In the genomic region with DNA sequence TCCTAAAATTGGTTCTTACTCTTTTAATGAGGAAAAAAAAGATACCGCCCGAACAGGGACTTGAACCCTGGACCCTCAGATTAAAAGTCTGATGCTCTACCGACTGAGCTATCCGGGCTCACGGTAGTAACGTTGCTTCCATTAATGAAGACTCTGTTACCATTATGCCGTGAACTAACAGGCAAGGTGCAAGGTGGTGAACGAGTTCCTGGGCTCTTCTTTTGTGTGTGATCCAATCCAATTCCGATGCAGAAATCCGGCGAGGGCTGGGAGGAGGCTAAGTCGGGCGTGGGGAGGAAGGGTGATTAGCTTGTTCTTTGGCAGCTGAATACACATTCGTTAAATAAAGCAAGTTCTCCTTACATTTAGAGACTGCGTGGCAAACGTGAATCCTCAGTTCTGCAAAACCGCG, we compare ENCODE assay signal across 1 cellular context.
TF ChIP-seq lines count a peak whose summit lies in the region.

No MANE protein-coding gene starts in this region.

TF ChIP-seq in K562, 482 proteins besides CTCF, POLR2A, EP300 and RAD21 (continued from another document and continues in another):
- peak; percentile 74 for TF ChIP-seq ZNF407 (IDR thresholded peaks at IDR 0.05; ENCODE audit: low read depth)
- peak; percentile 42 for TF ChIP-seq NFRKB (IDR thresholded peaks at IDR 0.05; ENCODE audit: low read depth)
- TF ChIP-seq ZNF436 (CRISPR knock-in tag; IDR thresholded peaks at IDR 0.05): 0 out of 2 replicates have a peak, but pooled peaks have one; percentile 1
- TF ChIP-seq KDM5B (IDR thresholded peaks at IDR 0.05; ENCODE audit: insufficient replicate concordance, low read depth, low read length): peak; percentile 92
- TF ChIP-seq, protein P1, sequence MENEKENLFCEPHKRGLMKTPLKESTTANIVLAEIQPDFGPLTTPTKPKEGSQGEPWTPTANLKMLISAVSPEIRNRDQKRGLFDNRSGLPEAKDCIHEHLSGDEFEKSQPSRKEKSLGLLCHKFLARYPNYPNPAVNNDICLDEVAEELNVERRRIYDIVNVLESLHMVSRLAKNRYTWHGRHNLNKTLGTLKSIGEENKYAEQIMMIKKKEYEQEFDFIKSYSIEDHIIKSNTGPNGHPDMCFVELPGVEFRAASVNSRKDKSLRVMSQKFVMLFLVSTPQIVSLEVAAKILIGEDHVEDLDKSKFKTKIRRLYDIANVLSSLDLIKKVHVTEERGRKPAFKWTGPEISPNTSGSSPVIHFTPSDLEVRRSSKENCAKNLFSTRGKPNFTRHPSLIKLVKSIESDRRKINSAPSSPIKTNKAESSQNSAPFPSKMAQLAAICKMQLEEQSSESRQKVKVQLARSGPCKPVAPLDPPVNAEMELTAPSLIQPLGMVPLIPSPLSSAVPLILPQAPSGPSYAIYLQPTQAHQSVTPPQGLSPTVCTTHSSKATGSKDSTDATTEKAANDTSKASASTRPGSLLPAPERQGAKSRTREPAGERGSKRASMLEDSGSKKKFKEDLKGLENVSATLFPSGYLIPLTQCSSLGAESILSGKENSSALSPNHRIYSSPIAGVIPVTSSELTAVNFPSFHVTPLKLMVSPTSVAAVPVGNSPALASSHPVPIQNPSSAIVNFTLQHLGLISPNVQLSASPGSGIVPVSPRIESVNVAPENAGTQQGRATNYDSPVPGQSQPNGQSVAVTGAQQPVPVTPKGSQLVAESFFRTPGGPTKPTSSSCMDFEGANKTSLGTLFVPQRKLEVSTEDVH (IDR thresholded peaks at IDR 0.05; ENCODE audit: low read depth, partially characterized antibody): peak; percentile 41
- TF ChIP-seq TARDBP (IDR thresholded peaks at IDR 0.05): peak; percentile 79; the same call in 1 of the 2 replicates
- peak; percentile 78 for TF ChIP-seq TEAD4 (IDR thresholded peaks at IDR 0.05; ENCODE audit: low read length)
- no peak for TF ChIP-seq TEAD4 (CRISPR knock-in tag; IDR thresholded peaks at IDR 0.05; ENCODE audit: borderline replicate concordance)
- TF ChIP-seq BRF1 (IDR thresholded peaks at IDR 0.05; ENCODE audit: borderline replicate concordance, extremely low read depth, insufficient read length): peak; percentile 63
- TF ChIP-seq CBX3 (IDR thresholded peaks at IDR 0.05; ENCODE audit: borderline replicate concordance in 1 of 2, low read length in 2 of 2): peak in 1 of 2 experiments; percentile 41; a peak in 1 of 3 replicates
- TF ChIP-seq HDAC8 (tag; IDR thresholded peaks at IDR 0.05): 0 out of 2 replicates have a peak, but pooled peaks have one; percentile 30
- TF ChIP-seq ILF3 (IDR thresholded peaks at IDR 0.05; ENCODE audit: borderline replicate concordance): no peak; the same call in 1 of the 2 replicates
- peak; percentile 66; the same call in 1 of the 2 replicates for TF ChIP-seq NFATC3 (IDR thresholded peaks at IDR 0.05)
- TF ChIP-seq, protein P2, sequence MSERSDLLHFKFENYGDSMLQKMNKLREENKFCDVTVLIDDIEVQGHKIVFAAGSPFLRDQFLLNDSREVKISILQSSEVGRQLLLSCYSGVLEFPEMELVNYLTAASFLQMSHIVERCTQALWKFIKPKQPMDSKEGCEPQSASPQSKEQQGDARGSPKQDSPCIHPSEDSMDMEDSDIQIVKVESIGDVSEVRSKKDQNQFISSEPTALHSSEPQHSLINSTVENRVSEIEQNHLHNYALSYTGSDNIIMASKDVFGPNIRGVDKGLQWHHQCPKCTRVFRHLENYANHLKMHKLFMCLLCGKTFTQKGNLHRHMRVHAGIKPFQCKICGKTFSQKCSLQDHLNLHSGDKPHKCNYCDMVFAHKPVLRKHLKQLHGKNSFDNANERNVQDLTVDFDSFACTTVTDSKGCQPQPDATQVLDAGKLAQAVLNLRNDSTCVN (CRISPR knock-in tag; IDR thresholded peaks at IDR 0.05): 0 out of 2 replicates have a peak, but pooled peaks have one; percentile 27
- 0 out of 2 replicates have a peak, but pooled peaks have one; percentile 59 for TF ChIP-seq PTBP1 (IDR thresholded peaks at IDR 0.05; ENCODE audit: low read depth, low read length)
- peak; percentile 46; the same call in 1 of the 2 replicates for TF ChIP-seq RNF2 (IDR thresholded peaks at IDR 0.05)
- peak; percentile 77 for TF ChIP-seq ZSCAN29 (IDR thresholded peaks at IDR 0.05)
- no peak for TF ChIP-seq PBX2 (CRISPR knock-in tag; IDR thresholded peaks at IDR 0.05; ENCODE audit: low read depth)
- TF ChIP-seq PBX2 (tag; conservative IDR thresholded peaks at IDR 0.05; ENCODE audit: low read depth): no peak
- no peak for TF ChIP-seq NR4A1 (CRISPR knock-in tag; IDR thresholded peaks at IDR 0.05)
- TF ChIP-seq NR4A1 (tag; IDR thresholded peaks at IDR 0.05): 0 out of 2 replicates have a peak, but pooled peaks have one; percentile 43
- TF ChIP-seq CREB3L1 (IDR thresholded peaks at IDR 0.05; ENCODE audit: borderline replicate concordance, low read depth): 0 out of 2 replicates have a peak, but pooled peaks have one; percentile 16
- TF ChIP-seq ZSCAN32 (CRISPR knock-in tag; IDR thresholded peaks at IDR 0.05): no peak
- TF ChIP-seq, protein P3, sequence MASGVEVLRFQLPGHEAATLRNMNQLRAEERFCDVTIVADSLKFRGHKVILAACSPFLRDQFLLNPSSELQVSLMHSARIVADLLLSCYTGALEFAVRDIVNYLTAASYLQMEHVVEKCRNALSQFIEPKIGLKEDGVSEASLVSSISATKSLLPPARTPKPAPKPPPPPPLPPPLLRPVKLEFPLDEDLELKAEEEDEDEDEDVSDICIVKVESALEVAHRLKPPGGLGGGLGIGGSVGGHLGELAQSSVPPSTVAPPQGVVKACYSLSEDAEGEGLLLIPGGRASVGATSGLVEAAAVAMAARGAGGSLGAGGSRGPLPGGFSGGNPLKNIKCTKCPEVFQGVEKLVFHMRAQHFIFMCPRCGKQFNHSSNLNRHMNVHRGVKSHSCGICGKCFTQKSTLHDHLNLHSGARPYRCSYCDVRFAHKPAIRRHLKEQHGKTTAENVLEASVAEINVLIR (CRISPR knock-in tag; IDR thresholded peaks at IDR 0.05): no peak
- TF ChIP-seq CSDE1 (IDR thresholded peaks at IDR 0.05): peak in 1 of 2 experiments; percentile 89; a peak in 2 of 4 replicates
- peak; percentile 71; the same call in 1 of the 2 replicates for TF ChIP-seq MTA1 (IDR thresholded peaks at IDR 0.05; ENCODE audit: borderline replicate concordance)
- TF ChIP-seq ZNF274 (IDR thresholded peaks at IDR 0.05; ENCODE audit: borderline replicate concordance, low read depth, low read length): 0 out of 2 replicates have a peak, but pooled peaks have one; percentile 51
- TF ChIP-seq CREB1 (IDR thresholded peaks at IDR 0.05): 0 out of 2 replicates have a peak, but pooled peaks have one; percentile 37
- TF ChIP-seq CREB1 (CRISPR knock-in tag; IDR thresholded peaks at IDR 0.05): no peak
- TF ChIP-seq TRIM24 (IDR thresholded peaks at IDR 0.05): peak in 1 of 2 experiments; percentile 34; a peak in 1 of 4 replicates
- TF ChIP-seq TBL1XR1 (IDR thresholded peaks at IDR 0.05; ENCODE audit: low read length in 2 of 2): peak in 1 of 2 experiments; percentile 92; a peak in 2 of 4 replicates
- TF ChIP-seq ZNF589 (CRISPR knock-in tag; IDR thresholded peaks at IDR 0.05; ENCODE audit: low read depth): peak; percentile 1; the same call in 1 of the 2 replicates
- TF ChIP-seq NFIC (IDR thresholded peaks at IDR 0.05): peak; percentile 83
- peak; percentile 100 for TF ChIP-seq TBP (optimal IDR thresholded peaks at IDR 0.05; ENCODE audit: low read depth, low read length)
- peak in 1 of 2 experiments; percentile 34; a peak in 2 of 4 replicates for TF ChIP-seq MAZ (CRISPR knock-in tag; conservative IDR thresholded peaks at IDR 0.05 in 1 of 2, IDR thresholded peaks at IDR 0.05 in 1 of 2)
- TF ChIP-seq HDAC1 (IDR thresholded peaks at IDR 0.05): peak in 1 of 2 experiments; percentile 99; a peak in 2 of 4 replicates
